ENCODE assay signal across 16 cellular contexts in genomic region chr1:103129255-103129654, GRCh38. TPM values are rescaled to one million over a fixed set of nuclear protein-coding genes. Genes with fewer than 3 reads are reported as not detected.
DNase-seq lines count a peak whose midpoint lies in the region; ATAC-seq, FAIRE-seq and TF ChIP-seq lines count a peak whose summit lies in the region.
"Had no signal": no experiment of that assay in that cellular context is flagged by ENCODE, and none has a peak within 500 bp of the region (broad histone marks: within the 10 kb centered on the region; RNA-seq: fewer than 3 reads in every experiment).

No MANE protein-coding gene starts in this region.

- H2BK15ac ChIP-seq in mesenchymal stem cell (ENCODE audit: low read depth, poor library complexity, severe bottlenecking), result no peak overlapping the region

- H2AFZ ChIP-seq in mesenchymal stem cell (ENCODE audit: low read depth, low read length), result no peak overlapping the region

- no peak overlapping the region for H4K8ac ChIP-seq in mesenchymal stem cell (ENCODE audit: low read length)

- no peak for ATAC-seq in GM21381 (IDR thresholded peaks at IDR 0.05; ENCODE audit: unreplicated experiment)
- ATAC-seq: right lobe of liver had no signal

- H3K4me3 ChIP-seq in choroid plexus epithelial cell (ENCODE audit: low read depth, low read length), result no peak overlapping the region
- no peak overlapping the region for H3K4me3 ChIP-seq in mesenchymal stem cell (ENCODE audit: insufficient read depth in 1 of 2, low read depth in 1 of 2, low read length in 2 of 2)
- H3K4me3 ChIP-seq: HAP-1, right lobe of liver had no signal

- H2BK120ac ChIP-seq in mesenchymal stem cell (ENCODE audit: low read depth, low read length), result no peak overlapping the region

- peak overlapping the region; percentile 15 for H3K9ac ChIP-seq in mesenchymal stem cell (ENCODE audit: low read length)

- no peak overlapping the region for H3K18ac ChIP-seq in mesenchymal stem cell (ENCODE audit: low read depth in 1 of 2, low read length in 2 of 2)

- no peaks in the 10 kb centered on the region for H3K36me3 ChIP-seq in mesenchymal stem cell (ENCODE audit: control insufficient read depth in 1 of 2, insufficient read depth in 2 of 2, low read depth in 1 of 2, low read length in 2 of 2)
- H3K36me3 ChIP-seq: HAP-1, right lobe of liver had no signal

- no peak overlapping the region for H3K4ac ChIP-seq in mesenchymal stem cell (ENCODE audit: low read depth in 1 of 2, low read length in 2 of 2)

- no peak overlapping the region for H2BK5ac ChIP-seq in mesenchymal stem cell (ENCODE audit: low read depth, low read length, poor library complexity, severe bottlenecking)

- no peak for FAIRE-seq in GM12891 (lab: Jason Lieb, UNC)

- H3K14ac ChIP-seq in mesenchymal stem cell (ENCODE audit: low read length in 2 of 2), result no peak overlapping the region

- no peak overlapping the region for H2AK5ac ChIP-seq in mesenchymal stem cell (ENCODE audit: low read length, severe bottlenecking)

- DNase-seq in AG20443 (ENCODE audit: low spot score) (peak; percentile 39), NCI-H226 (peak; percentile 83), choroid plexus epithelial cell (ENCODE audit: low read depth) (peak; percentile 79), mesenchymal stem cell (peak; percentile 45), GM12891 (ENCODE audit: insufficient read length, low spot score) (no peak), NCI-H774 (lab: John Stamatoyannopoulos, UW) (no peak)
- no peak for DNase-seq in activated CD4-positive, alpha-beta T cell treated with anti-CD3 and anti-CD28 coated beads, Interleukin-2, amount 50 U/mL, for 48 hours
- DNase-seq: activated CD4-positive, alpha-beta T cell treated with anti-CD3 and anti-CD28 coated beads, Interleukin-2, amount 10 ng/mL, durations not matched to agents 24 days and 14 days; activated gamma-delta T cell treated with Interleukin-2 at 50 U/mL for 16 hours; amygdala; COR-L47; NCI-H1436; right lobe of liver; RPMI8226 had no signal

- H4K91ac ChIP-seq in mesenchymal stem cell (ENCODE audit: low read length), result no peak overlapping the region

- H3K27me3 ChIP-seq in mesenchymal stem cell (ENCODE audit: control insufficient read depth in 1 of 2, insufficient read depth in 1 of 2, low read length in 2 of 2), result no peaks in the 10 kb centered on the region
- H3K27me3 ChIP-seq: right lobe of liver had no signal

- H3K4me2 ChIP-seq in mesenchymal stem cell (ENCODE audit: low read length, poor library complexity, severe bottlenecking), result no peak overlapping the region

- TF ChIP-seq CTCF in choroid plexus epithelial cell (conservative IDR thresholded peaks at IDR 0.05; ENCODE audit: low read depth, low read length), result no peak

- no peaks in the 10 kb centered on the region for H3K4me1 ChIP-seq in mesenchymal stem cell (ENCODE audit: control insufficient read depth, insufficient read depth, low read depth, low read length)
- H3K4me1 ChIP-seq: HAP-1, right lobe of liver had no signal

- no peak for TF ChIP-seq POLR2A in GM12891 (IDR thresholded peaks at IDR 0.05; ENCODE audit: low read depth, low read length)

- H3K79me1 ChIP-seq in mesenchymal stem cell (replicated peaks; ENCODE audit: low read length, poor library complexity, severe bottlenecking), result no peaks in the 10 kb centered on the region

- H2BK12ac ChIP-seq in mesenchymal stem cell (ENCODE audit: low read length in 2 of 2), result no peak overlapping the region

- WGBS in mesenchymal stem cell, result no CpG with 5 or more reads among the region's 1 CpG

- no peak overlapping the region for H3K23ac ChIP-seq in mesenchymal stem cell (ENCODE audit: low read length in 2 of 2)

- H3K27ac ChIP-seq in mesenchymal stem cell (ENCODE audit: low read length, poor library complexity, severe bottlenecking), result peak overlapping the region; percentile 9
- H3K27ac ChIP-seq: right lobe of liver had no signal

- H3K9me3 ChIP-seq in mesenchymal stem cell (ENCODE audit: control insufficient read depth, low read length), result no peaks in the 10 kb centered on the region
- H3K9me3 ChIP-seq: HAP-1, right lobe of liver had no signal

TF ChIP-seq in GM12891, 5 proteins besides CTCF, POLR2A, EP300 and RAD21:
- no peak for TF ChIP-seq POU2F2 (IDR thresholded peaks at IDR 0.05; ENCODE audit: low read depth, low read length)

RNA-seq across cellular contexts. Expression of gene COL11A1, which starts 20.9 kb away (rescaled TPM):
- 75.5 TPM for polyA plus RNA-seq in mesenchymal stem cell (2013, experiment 1 of 2)
- polyA plus RNA-seq in mesenchymal stem cell (2013, experiment 2 of 2), result 76.6 TPM
- polyA plus RNA-seq in GM12891 (2012; ENCODE audit: low read depth, missing spikeins), result 0.05 TPM

Comparison
In these comparisons a context has a peak if more than half of its experiments do, and no peak if none do; other contexts are left out.
1. DNase-seq: peak in AG20443 (single experiment), NCI-H226 (single experiment), choroid plexus epithelial cell (single experiment) and mesenchymal stem cell (single experiment); none in GM12891 (single experiment), activated CD4-positive, alpha-beta T cell treated with anti-CD3 and anti-CD28 coated beads, Interleukin-2, amount 50 U/mL, for 48 hours (0 of 2) and NCI-H774 (single experiment).